In the genomic region with DNA sequence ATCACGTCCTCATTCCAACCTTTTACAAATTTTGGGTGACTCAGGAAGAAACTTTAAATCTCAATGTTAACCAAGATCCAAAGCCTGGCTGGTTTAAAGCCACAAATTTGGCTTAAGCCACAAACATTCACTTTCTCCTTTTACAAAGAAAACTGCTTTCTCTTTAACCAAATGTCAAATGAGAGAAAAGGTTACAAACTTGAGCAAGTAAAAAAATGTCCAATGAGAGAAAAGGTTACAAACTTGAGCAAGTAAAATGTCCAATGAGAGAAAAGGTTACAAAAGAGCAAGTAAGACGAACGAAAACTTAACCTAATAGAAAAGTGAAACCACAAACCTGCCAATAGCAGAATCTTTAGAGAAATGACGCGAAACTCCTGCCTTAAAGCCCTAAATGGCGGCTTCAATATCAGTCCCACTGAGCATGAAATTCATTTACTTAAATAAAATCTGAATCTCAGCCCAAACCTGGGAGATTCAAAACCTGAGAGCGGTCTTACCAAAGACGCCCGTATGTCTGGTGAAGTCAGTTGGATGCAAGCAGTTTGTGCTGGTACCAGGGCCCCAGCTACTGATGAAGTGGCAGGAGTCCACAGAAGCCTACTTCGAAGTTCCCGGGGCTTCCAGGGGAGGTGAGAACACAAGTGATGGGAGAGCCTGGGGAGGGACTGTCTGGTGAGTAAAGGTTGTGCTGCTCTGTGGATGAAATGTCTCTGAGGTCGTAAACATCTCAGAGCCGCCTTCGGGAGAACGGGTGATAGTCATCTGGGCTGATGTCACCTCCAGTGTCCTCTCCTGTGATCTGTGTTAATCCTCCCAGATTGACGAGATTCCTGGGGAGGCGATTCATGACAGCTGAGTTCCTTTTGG, we compare ENCODE assay signal across 8 cellular contexts.
DNase-seq lines count a peak whose midpoint lies in the region; TF ChIP-seq lines count a peak whose summit lies in the region.

No MANE protein-coding gene starts in this region.

- H3K36me3 ChIP-seq in GM23248 (ENCODE audit: low read depth) (no peaks in the 10 kb centered on the region), KOPT-K1 (ENCODE audit: insufficient read depth, low read length) (peaks cover 1% of the 10 kb centered on the region; the same call in 1 of the 2 replicates), SK-N-MC (ENCODE audit: insufficient read depth, low read length) (no peaks in the 10 kb centered on the region)

- peak overlapping the region; percentile 87 for H3K27ac ChIP-seq in GM23248
- H3K27ac ChIP-seq in KOPT-K1 (ENCODE audit: low read depth, low read length, poor library complexity, severe bottlenecking): peak overlapping the region; percentile 75
- H3K27ac ChIP-seq in SK-N-MC: no peak overlapping the region

- peak overlapping the region; percentile 97 for H3K4me3 ChIP-seq in GM08714 (ENCODE audit: low read length)
- H3K4me3 ChIP-seq in GM23248: peak overlapping the region; percentile 90
- peak overlapping the region; percentile 79 for H3K4me3 ChIP-seq in SK-N-MC
- H3K4me3 ChIP-seq in astrocyte of the spinal cord (ENCODE audit: low read depth, low read length): peak overlapping the region; percentile 49

- TF ChIP-seq CTCF in astrocyte of the spinal cord (IDR thresholded peaks at IDR 0.05; ENCODE audit: low read depth, low read length): no peak

- H3K4me2 ChIP-seq in GM23248 (ENCODE audit: unreplicated experiment): peak overlapping the region; percentile 99

- H3K9me3 ChIP-seq in GM23248 (ENCODE audit: low read depth) (no peaks in the 10 kb centered on the region), KOPT-K1 (ENCODE audit: insufficient read depth, low read length, poor library complexity, severe bottlenecking) (peaks cover 10% of the 10 kb centered on the region), SK-N-MC (ENCODE audit: low read depth, low read length) (no peaks in the 10 kb centered on the region)

- H3K4me1 ChIP-seq in GM23248 (ENCODE audit: insufficient read depth): no peaks in the 10 kb centered on the region

- H3K9me2 ChIP-seq in GM23248 (ENCODE audit: insufficient read depth): no peaks in the 10 kb centered on the region

- DNase-seq in GM23248 (peak; percentile 90), SK-N-MC (ENCODE audit: low read depth, low spot score) (peak; percentile 90), astrocyte of the spinal cord (ENCODE audit: low read depth, low spot score) (peak; percentile 96), iPS-NIHi11 (ENCODE audit: low spot score) (peak; percentile 57), smooth muscle cell of the brain vasculature (ENCODE audit: low read depth, low spot score) (peak; percentile 85), NCI-H1930 (lab: John Stamatoyannopoulos, UW) (no peak)

- H2AFZ ChIP-seq in GM23248: peak overlapping the region; percentile 100

- WGBS in GM23248 (ENCODE audit: low coverage in 1 of 2, low lambda C conversion rate in 2 of 2, missing lambda C conversion rate in 2 of 2), 2 experiments: 1 to 2% methylated on average over 17 of the region's 17 CpGs

- H3K79me2 ChIP-seq in GM23248 (ENCODE audit: insufficient read depth): no peaks in the 10 kb centered on the region

- H3K27me3 ChIP-seq in GM23248 (replicated peaks; ENCODE audit: insufficient read depth): no peaks in the 10 kb centered on the region; the same call in 1 of the 2 replicates

- H3F3A ChIP-seq in GM23248 (ENCODE audit: insufficient read depth): peaks cover 18% of the 10 kb centered on the region; the same call in 1 of the 2 replicates

- H3K9ac ChIP-seq in GM23248: peak overlapping the region; percentile 86
- H3K9ac ChIP-seq in SK-N-MC (ENCODE audit: insufficient read length): peak overlapping the region; percentile 65

- in situ Hi-C loops in GM23248 (cut with MboI) (loop anchor here (10.0 kb wide), 1 partner anchor 426 kb away; no protein-coding TSS in a partner anchor), astrocyte of the spinal cord (cut with HindIII; ENCODE audit: low sequenced_read_pairs) (no loop called here)

- no peaks in the 10 kb centered on the region for H4K20me1 ChIP-seq in GM23248 (ENCODE audit: insufficient read depth)

Comparison
In these comparisons a context has a peak if more than half of its experiments do, and no peak if none do; other contexts are left out.
1. DNase-seq: peak in GM23248 (single experiment), SK-N-MC (single experiment), astrocyte of the spinal cord (single experiment), iPS-NIHi11 (single experiment) and smooth muscle cell of the brain vasculature (single experiment); none in NCI-H1930 (0 of 2).
2. Peak in every context shown above with its lines, with median percentiles within 50 percentile points of each other: H3K4me3 ChIP-seq.